Comparison of ENCODE assay signal across 22 cellular contexts in genomic region chr6:24708612-24709011, GRCh38.
"Had no signal": no experiment of that assay in that cellular context is flagged by ENCODE, and none has a peak within 500 bp of the region (broad histone marks: within the 10 kb centered on the region; RNA-seq: fewer than 3 reads in every experiment).

No MANE protein-coding gene starts in this region.

- H3K4me1 Mint-ChIP-seq: mesothelial cell of epicardium, neural progenitor cell had no signal

- DNase-seq: activated CD4-positive, alpha-beta T cell treated with anti-CD3 and anti-CD28 coated beads for 1 hour; activated CD4-positive, alpha-beta T cell treated with anti-CD3 and anti-CD28 coated beads, Interleukin-2, amount 50 U/mL, for 48 hours; activated gamma-delta T cell; aorta; brain microvascular endothelial cell; effector CD4-positive, alpha-beta T cell; heart left ventricle; left lung; stimulated activated CD4-positive, alpha-beta T cell treated with anti-CD3 and anti-CD28 coated beads, Interleukin-15, amount 100 ng/mL, for 24 hours; stimulated activated CD4-positive, alpha-beta T cell treated with anti-CD3 and anti-CD28 coated beads, Interleukin-2, amount 100 ng/mL, for 48 hours; T-helper 2 cell; upper lobe of right lung had no signal

- H3K4me1 ChIP-seq: neural progenitor cell had no signal

- H2AFZ ChIP-seq: neural progenitor cell had no signal

- H3K27ac ChIP-seq: brain microvascular endothelial cell, coronary artery, gastroesophageal sphincter, heart left ventricle, neural progenitor cell, prostate gland, right atrium auricular region, skin epidermis, thoracic aorta, upper lobe of right lung, VCaP had no signal

- H3K27ac Mint-ChIP-seq: mesothelial cell of epicardium, neural progenitor cell had no signal

- H3K27me3 ChIP-seq: brain microvascular endothelial cell, gastroesophageal sphincter, heart left ventricle, left lung, neural progenitor cell, right atrium auricular region, upper lobe of right lung had no signal

- H3K4me2 ChIP-seq: neural progenitor cell had no signal

- H3K9me3 Mint-ChIP-seq: mesothelial cell of epicardium, neural progenitor cell had no signal

- ATAC-seq: esophagus mucosa, gastroesophageal sphincter, heart left ventricle, left lung, upper lobe of right lung had no signal

- H3K9me3 ChIP-seq: gastroesophageal sphincter, heart left ventricle, left lung, prostate gland, right atrium auricular region, thoracic aorta, upper lobe of right lung had no signal

- H3K4me3 Mint-ChIP-seq: mesothelial cell of epicardium, neural progenitor cell had no signal

- H3K4me3 ChIP-seq: coronary artery, gastroesophageal sphincter, heart left ventricle, left lung, neural progenitor cell, prostate gland, right atrium auricular region, skin epidermis, thoracic aorta, upper lobe of right lung had no signal
